20 cellular contexts compared by ENCODE assay signal in the genomic region with DNA sequence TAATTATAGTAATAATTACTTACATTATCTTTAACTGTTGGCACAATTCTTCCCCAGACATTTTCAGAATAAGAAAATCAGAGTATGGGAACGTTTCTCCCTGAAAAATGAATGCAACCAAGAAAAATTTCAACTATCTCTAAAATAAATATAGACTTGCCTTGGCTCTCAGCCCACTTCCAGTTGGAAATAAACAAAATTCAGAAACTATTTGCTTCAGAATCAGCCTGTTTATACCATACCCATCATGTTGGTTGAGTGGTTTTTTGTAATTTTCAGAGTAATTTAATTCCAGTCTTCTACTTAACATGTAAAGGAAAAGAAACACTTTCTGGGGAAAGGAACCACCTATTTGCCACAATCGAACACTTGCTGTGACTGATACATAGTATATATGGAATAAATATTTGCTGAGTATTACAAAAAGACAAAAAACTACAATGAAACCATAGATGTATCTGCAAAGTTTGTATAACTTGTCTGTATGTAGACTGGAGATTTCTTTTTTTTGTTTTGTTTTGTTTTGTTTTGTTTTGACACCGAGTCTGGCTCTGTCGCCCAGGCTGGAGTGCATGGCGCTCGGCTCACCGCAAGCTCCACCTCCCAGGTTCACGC.
A peak's percentile ranks its signal among the peaks of the same experiment; 100 is the strongest.
DNase-seq lines count a peak whose midpoint lies in the region; ATAC-seq and TF ChIP-seq lines count a peak whose summit lies in the region.
"Had no signal": no experiment of that assay in that cellular context is flagged by ENCODE, and none has a peak within 500 bp of the region (broad histone marks: within the 10 kb centered on the region; RNA-seq: fewer than 3 reads in every experiment).

No MANE protein-coding gene starts in this region.

- no peaks in the 10 kb centered on the region for H3K4me1 Mint-ChIP-seq in activated T-cell treated with anti-CD3 and anti-CD28 coated beads, Interleukin-2, amount 50 U/mL, for 72 hours (ENCODE audit: low read depth)
- H3K4me1 Mint-ChIP-seq: activated naive CD8-positive, alpha-beta T cell treated with anti-CD3 and anti-CD28 coated beads for 36 hours; stimulated activated memory B cell treated with anti-CD40 and anti-IgM and Interleukin-4, amounts not matched to agents 10 μg/mL and 1 μg/mL and 100 μg/mL, for 72 hours had no signal

- H3K36me3 ChIP-seq in ACC112 (ENCODE audit: insufficient read depth, low read length) = no peaks in the 10 kb centered on the region
- H3K36me3 ChIP-seq: neutrophil had no signal

- peak overlapping the region; percentile 28; the same call in 1 of the 2 replicates for H3K27ac ChIP-seq in ACC112 (ENCODE audit: low read depth, low read length)
- H3K27ac ChIP-seq: neutrophil, testis had no signal

- H3K79me2 ChIP-seq in ACC112 (ENCODE audit: control insufficient read depth, insufficient read depth, low read length, unreplicated experiment) = no peaks in the 10 kb centered on the region

- no peaks in the 10 kb centered on the region for H3K36me3 Mint-ChIP-seq in activated T-cell treated with anti-CD3 and anti-CD28 coated beads, Interleukin-2, amount 50 U/mL, for 72 hours (ENCODE audit: insufficient read depth in 2 of 2)
- H3K36me3 Mint-ChIP-seq: activated naive CD8-positive, alpha-beta T cell treated with anti-CD3 and anti-CD28 coated beads for 36 hours; stimulated activated memory B cell treated with anti-CD40 and anti-IgM and Interleukin-4, amounts not matched to agents 10 μg/mL and 1 μg/mL and 100 μg/mL, for 72 hours had no signal

- no peak overlapping the region for H3K4me3 Mint-ChIP-seq in activated T-cell treated with anti-CD3 and anti-CD28 coated beads, Interleukin-2, amount 50 U/mL, for 72 hours
- H3K4me3 Mint-ChIP-seq: activated naive CD8-positive, alpha-beta T cell treated with anti-CD3 and anti-CD28 coated beads for 36 hours; H9; stimulated activated memory B cell treated with anti-CD40 and anti-IgM and Interleukin-4, amounts not matched to agents 10 μg/mL and 1 μg/mL and 100 μg/mL, for 72 hours had no signal

- no peaks in the 10 kb centered on the region for H3K9me3 Mint-ChIP-seq in activated T-cell treated with anti-CD3 and anti-CD28 coated beads, Interleukin-2, amount 50 U/mL, for 72 hours
- H3K9me3 Mint-ChIP-seq: activated naive CD8-positive, alpha-beta T cell treated with anti-CD3 and anti-CD28 coated beads for 36 hours; H9; stimulated activated memory B cell treated with anti-CD40 and anti-IgM and Interleukin-4, amounts not matched to agents 10 μg/mL and 1 μg/mL and 100 μg/mL, for 72 hours had no signal

- peak; percentile 47 for DNase-seq in ELR (ENCODE audit: low read depth)
- DNase-seq in amniotic stem cell (lab: John Stamatoyannopoulos, UW) = peak; percentile 9
- peak; percentile 57 for DNase-seq in fibroblast of the aortic adventitia (ENCODE audit: low read depth)
- DNase-seq in NCI-H146 treated with DMSO at 0.1 percent for 48 hours (lab: John Stamatoyannopoulos, UW; ENCODE audit: unreplicated experiment) = no peak
- DNase-seq in activated T-cell treated with anti-CD3 and anti-CD28 coated beads, Interleukin-2, amount 50 U/mL, for 72 hours = no peak
- DNase-seq in DMS53 treated with DMSO at 0.1 percent for 48 hours (lab: John Stamatoyannopoulos, UW; ENCODE audit: unreplicated experiment) = no peak
- DNase-seq in stimulated activated CD4-positive, alpha-beta T cell treated with anti-CD3 and anti-CD28 coated beads, Interleukin-1b, Interleukin-23, amount 100 ng/mL, for 48 hours = no peak
- DNase-seq: activated naive CD8-positive, alpha-beta T cell treated with anti-CD3 and anti-CD28 coated beads for 36 hours; caudate nucleus; erythroblast; H9; left ventricle myocardium superior; NCI-H1092; NCI-H2081 treated with DMSO at 0.1 percent for 48 hours; NCI-H510A; testis had no signal

- TF ChIP-seq CTCF in fibroblast of the aortic adventitia (IDR thresholded peaks at IDR 0.05; ENCODE audit: insufficient read depth, low read length) = no peak

- H3K27me3 Mint-ChIP-seq in activated T-cell treated with anti-CD3 and anti-CD28 coated beads, Interleukin-2, amount 50 U/mL, for 72 hours (ENCODE audit: low read depth) = no peaks in the 10 kb centered on the region
- H3K27me3 Mint-ChIP-seq: stimulated activated memory B cell treated with anti-CD40 and anti-IgM and Interleukin-4, amounts not matched to agents 10 μg/mL and 1 μg/mL and 100 μg/mL, for 72 hours had no signal

- H3K4me1 ChIP-seq in ACC112 (ENCODE audit: control insufficient read depth, insufficient read depth, low read length, unreplicated experiment) = peaks cover 12% of the 10 kb centered on the region
- H3K4me1 ChIP-seq: testis had no signal

- H3K27ac Mint-ChIP-seq in activated T-cell treated with anti-CD3 and anti-CD28 coated beads, Interleukin-2, amount 50 U/mL, for 72 hours = no peak overlapping the region
- H3K27ac Mint-ChIP-seq: activated naive CD8-positive, alpha-beta T cell treated with anti-CD3 and anti-CD28 coated beads for 36 hours; H9; stimulated activated memory B cell treated with anti-CD40 and anti-IgM and Interleukin-4, amounts not matched to agents 10 μg/mL and 1 μg/mL and 100 μg/mL, for 72 hours had no signal

- H2AFZ ChIP-seq in ACC112 (ENCODE audit: low read length, unreplicated experiment) = no peak overlapping the region

- no peaks in the 10 kb centered on the region for H3K27me3 ChIP-seq in ACC112 (ENCODE audit: insufficient read depth, low read length)
- H3K27me3 ChIP-seq: neutrophil, testis had no signal

- no peak for ATAC-seq in activated T-cell treated with anti-CD3 and anti-CD28 coated beads, Interleukin-2, amount 50 U/mL, for 72 hours (replicated peaks in 1 of 2)
- ATAC-seq: activated CD4-positive, CD25-positive, alpha-beta regulatory T cell treated with anti-CD3 and anti-CD28 coated beads, Interleukin-2, amount 50 U/mL, for 24 hours; left ventricle myocardium superior; stimulated activated memory B cell treated with anti-CD40 and anti-IgM and Interleukin-4, amounts not matched to agents 10 μg/mL and 1 μg/mL and 100 μg/mL, for 72 hours had no signal

- H3K4me3 ChIP-seq in ACC112 (ENCODE audit: low read depth, low read length) = no peak overlapping the region
- no peak overlapping the region for H3K4me3 ChIP-seq in fibroblast of the aortic adventitia (ENCODE audit: low read depth, low read length)
- H3K4me3 ChIP-seq: testis had no signal

Comparison
In these comparisons a context has a peak if more than half of its experiments do, and no peak if none do; other contexts are left out.
1. DNase-seq: peak in ELR (single experiment), amniotic stem cell (single experiment) and fibroblast of the aortic adventitia (single experiment); none in NCI-H146 treated with DMSO at 0.1 percent for 48 hours (single experiment), activated T-cell treated with anti-CD3 and anti-CD28 coated beads, Interleukin-2, amount 50 U/mL, for 72 hours (0 of 2), DMS53 treated with DMSO at 0.1 percent for 48 hours (single experiment) and stimulated activated CD4-positive, alpha-beta T cell treated with anti-CD3 and anti-CD28 coated beads, Interleukin-1b, Interleukin-23, amount 100 ng/mL, for 48 hours (single experiment).